2 cellular contexts compared by ENCODE assay signal in genomic region chr16:88289001-88289400, GRCh38.
A peak's percentile ranks its signal among the peaks of the same experiment; 100 is the strongest.
TF ChIP-seq lines count a peak whose summit lies in the region.

No MANE protein-coding gene starts in this region.

TF ChIP-seq in HEK293, 187 proteins besides CTCF, POLR2A, EP300 and RAD21 (continued from another document and continues in another):
- no peak for TF ChIP-seq ZNF18 (tag by site-specific recombination; IDR thresholded peaks at IDR 0.05)
- TF ChIP-seq ZNF10 (tag by site-specific recombination; IDR thresholded peaks at IDR 0.05), result no peak
- TF ChIP-seq ZNF596 (tag by site-specific recombination; IDR thresholded peaks at IDR 0.05), result no peak
- no peak for TF ChIP-seq ZNF433 (tag by site-specific recombination; IDR thresholded peaks at IDR 0.05; ENCODE audit: low read depth)
- TF ChIP-seq ZNF169 (tag by site-specific recombination; IDR thresholded peaks at IDR 0.05), result peak; percentile 90
- no peak for TF ChIP-seq ZBTB21 (tag by site-specific recombination; IDR thresholded peaks at IDR 0.05)
- TF ChIP-seq ZNF146 (tag by site-specific recombination; IDR thresholded peaks at IDR 0.05), result no peak
- TF ChIP-seq PRDM6 (tag by site-specific recombination; IDR thresholded peaks at IDR 0.05), result no peak
- no peak for TF ChIP-seq ZNF202 (tag by site-specific recombination; IDR thresholded peaks at IDR 0.05; ENCODE audit: borderline replicate concordance)
- no peak for TF ChIP-seq INSM2 (tag by site-specific recombination; IDR thresholded peaks at IDR 0.05)
- TF ChIP-seq SP2 (tag by site-specific recombination; IDR thresholded peaks at IDR 0.05), result no peak
- TF ChIP-seq ZNF16 (tag by site-specific recombination; IDR thresholded peaks at IDR 0.05; ENCODE audit: low read depth), result no peak
- TF ChIP-seq FEZF1 (tag by site-specific recombination; IDR thresholded peaks at IDR 0.05), result 0 out of 2 replicates have a peak, but pooled peaks have one; percentile 7
- TF ChIP-seq ZNF513 (tag by site-specific recombination; IDR thresholded peaks at IDR 0.05), result peak; percentile 99
- no peak for TF ChIP-seq SP7 (tag by site-specific recombination; IDR thresholded peaks at IDR 0.05)
- TF ChIP-seq ZNF837 (tag by site-specific recombination; IDR thresholded peaks at IDR 0.05), result no peak
- no peak for TF ChIP-seq GLIS1 (tag by site-specific recombination; IDR thresholded peaks at IDR 0.05)
- no peak for TF ChIP-seq ZSCAN18 (tag by site-specific recombination; IDR thresholded peaks at IDR 0.05)
- no peak for TF ChIP-seq PRDM1 (tag by site-specific recombination; IDR thresholded peaks at IDR 0.05)
- TF ChIP-seq ZNF549 (tag by site-specific recombination; IDR thresholded peaks at IDR 0.05), result no peak
- no peak for TF ChIP-seq ZNF670 (tag by site-specific recombination; IDR thresholded peaks at IDR 0.05; ENCODE audit: low read depth)
- no peak for TF ChIP-seq ZSCAN4 (tag by site-specific recombination; IDR thresholded peaks at IDR 0.05)
- no peak for TF ChIP-seq ZNF140 (tag by site-specific recombination; IDR thresholded peaks at IDR 0.05)

TF ChIP-seq in K562, 482 proteins besides CTCF, POLR2A, EP300 and RAD21 (continued from another document):
- no peak for TF ChIP-seq IRF9 (tag; IDR thresholded peaks at IDR 0.05)
- no peak for TF ChIP-seq ATF1 (CRISPR knock-in tag; IDR thresholded peaks at IDR 0.05)
- TF ChIP-seq ATF1 (tag; IDR thresholded peaks at IDR 0.05), result peak; percentile 46
- TF ChIP-seq MXI1 (IDR thresholded peaks at IDR 0.05; ENCODE audit: low read depth, low read length), result no peak
- TF ChIP-seq LARP7 (IDR thresholded peaks at IDR 0.05), result peak; percentile 41; the same call in 1 of the 2 replicates
- no peak for TF ChIP-seq MAX (CRISPR knock-in tag; IDR thresholded peaks at IDR 0.05)
- no peak for TF ChIP-seq CXXC5 (CRISPR knock-in tag; IDR thresholded peaks at IDR 0.05)
- TF ChIP-seq SMARCB1 (IDR thresholded peaks at IDR 0.05; ENCODE audit: insufficient read length, low read depth), result no peak
- no peak for TF ChIP-seq ZNF124 (CRISPR knock-in tag; IDR thresholded peaks at IDR 0.05)
- no peak for TF ChIP-seq ZFX (CRISPR knock-in tag; IDR thresholded peaks at IDR 0.05)
- no peak for TF ChIP-seq SNAPC5 (CRISPR knock-in tag; IDR thresholded peaks at IDR 0.05)
- TF ChIP-seq ZNF76 (CRISPR knock-in tag; IDR thresholded peaks at IDR 0.05; ENCODE audit: borderline replicate concordance), result no peak
- TF ChIP-seq ZNF23 (CRISPR knock-in tag; IDR thresholded peaks at IDR 0.05), result no peak
- no peak for TF ChIP-seq TEAD2 (tag; IDR thresholded peaks at IDR 0.05)
- TF ChIP-seq KDM4B (IDR thresholded peaks at IDR 0.05; ENCODE audit: borderline replicate concordance in 2 of 2, low read depth in 1 of 2), result no peak
- TF ChIP-seq ADNP (tag; IDR thresholded peaks at IDR 0.05), result no peak
- no peak for TF ChIP-seq ZNF583 (CRISPR knock-in tag; IDR thresholded peaks at IDR 0.05)
- TF ChIP-seq ZNF512 (tag; IDR thresholded peaks at IDR 0.05), result no peak
- TF ChIP-seq NFE2 (IDR thresholded peaks at IDR 0.05; ENCODE audit: low read depth), result no peak
- TF ChIP-seq NCOA2 (IDR thresholded peaks at IDR 0.05; ENCODE audit: partially characterized antibody in 2 of 2), result no peak
- no peak for TF ChIP-seq RBM34 (IDR thresholded peaks at IDR 0.05; ENCODE audit: borderline replicate concordance, insufficient read depth, low read length)
- no peak for TF ChIP-seq MTA3 (IDR thresholded peaks at IDR 0.05; ENCODE audit: borderline replicate concordance)
- TF ChIP-seq PURB (CRISPR knock-in tag; IDR thresholded peaks at IDR 0.05; ENCODE audit: low read depth), result no peak
- TF ChIP-seq ZNF57 (CRISPR knock-in tag; IDR thresholded peaks at IDR 0.05), result no peak
- TF ChIP-seq JUN (IDR thresholded peaks at IDR 0.05; ENCODE audit: borderline replicate concordance, low read depth, low read length), result no peak
- no peak for TF ChIP-seq JUN (CRISPR knock-in tag; IDR thresholded peaks at IDR 0.05; ENCODE audit: borderline replicate concordance)
- no peak for TF ChIP-seq E2F4 (CRISPR knock-in tag; IDR thresholded peaks at IDR 0.05; ENCODE audit: low read depth)
- no peak for TF ChIP-seq ARID1B (IDR thresholded peaks at IDR 0.05)
- peak; percentile 19 for TF ChIP-seq ARHGAP35 (IDR thresholded peaks at IDR 0.05; ENCODE audit: partially characterized antibody)
